ENCODE assay signal across 3 cellular contexts in genomic region chr22:22995166-22995565, GRCh38.
A peak's percentile ranks its signal among the peaks of the same experiment; 100 is the strongest.
TF ChIP-seq lines count a peak whose summit lies in the region.

No MANE protein-coding gene starts in this region.

TF ChIP-seq in HEK293, 187 proteins besides CTCF, POLR2A, EP300 and RAD21 (continued from another document):
- no peak for TF ChIP-seq ZNF239 (tag by site-specific recombination; IDR thresholded peaks at IDR 0.05)
- TF ChIP-seq KLF1 (tag by site-specific recombination; IDR thresholded peaks at IDR 0.05), result no peak
- 0 out of 2 replicates have a peak, but pooled peaks have one; percentile 49 for TF ChIP-seq ZNF544 (tag by site-specific recombination; IDR thresholded peaks at IDR 0.05)

TF ChIP-seq in K562, 482 proteins besides CTCF, POLR2A, EP300 and RAD21:
- TF ChIP-seq E2F1 (CRISPR knock-in tag; IDR thresholded peaks at IDR 0.05) (peak; percentile 75), ZNF764 (CRISPR knock-in tag; IDR thresholded peaks at IDR 0.05; ENCODE audit: low read depth) (no peak), NUFIP1 (IDR thresholded peaks at IDR 0.05; ENCODE audit: partially characterized antibody) (no peak), GTF2A2 (tag; IDR thresholded peaks at IDR 0.05) (no peak), RBM34 (IDR thresholded peaks at IDR 0.05; ENCODE audit: borderline replicate concordance, insufficient read depth, low read length) (no peak), KDM2B (CRISPR knock-in tag; IDR thresholded peaks at IDR 0.05) (no peak), HMBOX1 (IDR thresholded peaks at IDR 0.05) (0 out of 2 replicates have a peak, but pooled peaks have one; percentile 22), TFE3 (CRISPR knock-in tag; IDR thresholded peaks at IDR 0.05) (no peak), ZNF655 (CRISPR knock-in tag; IDR thresholded peaks at IDR 0.05) (0 out of 2 replicates have a peak, but pooled peaks have one; percentile 27), MBD1 (CRISPR knock-in tag; IDR thresholded peaks at IDR 0.05) (no peak), ETV1 (tag; conservative IDR thresholded peaks at IDR 0.05; ENCODE audit: low read depth) (0 out of 2 replicates have a peak, but pooled peaks have one; percentile 1), ZNF740 (CRISPR knock-in tag; IDR thresholded peaks at IDR 0.05) (no peak), ZNF740 (tag; IDR thresholded peaks at IDR 0.05) (0 out of 4 replicates have a peak, but pooled peaks of 1 of the 2 experiments have one; percentile 36), ZNF174 (CRISPR knock-in tag; IDR thresholded peaks at IDR 0.05) (no peak), NFIC (IDR thresholded peaks at IDR 0.05) (peak; percentile 100), GATAD2B (IDR thresholded peaks at IDR 0.05; ENCODE audit: borderline replicate concordance) (no peak), CREBBP (IDR thresholded peaks at IDR 0.05; ENCODE audit: low read depth, low read length) (no peak), ATF1 (CRISPR knock-in tag; IDR thresholded peaks at IDR 0.05) (0 out of 2 replicates have a peak, but pooled peaks have one; percentile 16), ATF1 (tag; IDR thresholded peaks at IDR 0.05) (no peak)

TF ChIP-seq in GM23338, 12 proteins besides CTCF, POLR2A, EP300 and RAD21 (continued from another document):
- TF ChIP-seq CREB1 (CRISPR knock-in tag; IDR thresholded peaks at IDR 0.05; ENCODE audit: low read depth) (no peak), STAT1 (IDR thresholded peaks at IDR 0.05; ENCODE audit: unreplicated experiment) (no peak), REST (IDR thresholded peaks at IDR 0.05; ENCODE audit: unreplicated experiment) (no peak), JUNB (IDR thresholded peaks at IDR 0.05; ENCODE audit: unreplicated experiment) (no peak), POLR2AphosphoS5 (IDR thresholded peaks at IDR 0.05; ENCODE audit: low read depth) (no peak)
